In the genomic region with DNA sequence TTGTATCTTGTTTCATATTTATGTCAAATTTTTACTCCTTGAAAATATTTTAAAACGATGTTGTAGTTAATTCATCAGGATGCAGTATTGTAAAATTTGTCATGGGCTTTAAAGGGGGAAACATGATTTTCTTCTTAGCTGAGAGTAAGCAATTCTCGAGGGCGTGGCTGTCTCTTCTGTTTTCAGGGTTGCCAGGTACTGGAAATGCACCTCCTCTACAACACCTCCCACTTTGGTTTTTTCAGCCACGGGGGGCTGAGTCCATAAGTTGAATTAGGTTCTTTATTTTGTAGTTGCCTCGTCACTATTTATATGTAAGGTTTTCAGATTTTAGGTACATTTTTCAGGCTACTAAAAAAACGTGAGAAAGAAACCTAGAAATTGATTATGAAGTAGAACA, we compare ENCODE assay signal across 16 cellular contexts.
A peak's percentile ranks its signal among the peaks of the same experiment; 100 is the strongest.
DNase-seq lines count a peak whose midpoint lies in the region; ATAC-seq and TF ChIP-seq lines count a peak whose summit lies in the region.
"Had no signal": no experiment of that assay in that cellular context is flagged by ENCODE, and none has a peak within 500 bp of the region (broad histone marks: within the 10 kb centered on the region; RNA-seq: fewer than 3 reads in every experiment).

No MANE protein-coding gene starts in this region.

- no peaks in the 10 kb centered on the region for H3K9me3 Mint-ChIP-seq in activated T-cell treated with anti-CD3 and anti-CD28 coated beads, Interleukin-2, amount 50 U/mL, for 24 hours
- no peaks in the 10 kb centered on the region for H3K9me3 Mint-ChIP-seq in effector memory CD8-positive, alpha-beta T cell
- H3K9me3 Mint-ChIP-seq: endodermal cell, T-cell had no signal

- DNase-seq in activated T-cell treated with anti-CD3 and anti-CD28 coated beads, Interleukin-2, amount 50 U/mL, for 24 hours: no peak
- no peak for DNase-seq in activated T-cell treated with anti-CD3 and anti-CD28 coated beads, Interleukin-2, amount 50 U/mL, for 1 hour
- DNase-seq in NAMALWA (ENCODE audit: low spot score): peak; percentile 58
- DNase-seq in effector memory CD8-positive, alpha-beta T cell: peak in 1 of 3 experiments; percentile 13
- DNase-seq in mucosa of gallbladder (ENCODE audit: low spot score): no peak
- no peak for DNase-seq in adrenal gland
- DNase-seq: activated CD8-positive, alpha-beta memory T cell treated with anti-CD3 and anti-CD28 coated beads for 24 hours; amygdala; NCI-H2029; retina; stimulated activated naive CD8-positive, alpha-beta T cell treated with anti-CD3 and anti-CD28 coated beads, Interleukin-15, Interleukin-2, amounts not matched to agents 100 U/mL and 50 U/mL, for 24 hours; transverse colon had no signal

- H3K4me3 ChIP-seq in skeletal muscle satellite cell (ENCODE audit: low read length): no peak overlapping the region
- no peak overlapping the region for H3K4me3 ChIP-seq in adrenal gland
- H3K4me3 ChIP-seq: transverse colon had no signal

- peak overlapping the region; percentile 50 for H3K27ac Mint-ChIP-seq in activated T-cell treated with anti-CD3 and anti-CD28 coated beads, Interleukin-2, amount 50 U/mL, for 24 hours
- peak overlapping the region; percentile 44 to 54 for H3K27ac Mint-ChIP-seq in effector memory CD8-positive, alpha-beta T cell

- H3K4me1 ChIP-seq in skeletal muscle satellite cell (ENCODE audit: control insufficient read depth, insufficient read depth, low read length) (peaks cover 50% of the 10 kb centered on the region), adrenal gland (replicated peaks in 1 of 2) (peaks cover 26 to 51% of the 10 kb centered on the region in 2 donors)

- H3K9me3 ChIP-seq in skeletal muscle satellite cell (replicated peaks; ENCODE audit: low read length) (no peaks in the 10 kb centered on the region), adrenal gland (replicated peaks in 1 of 3) (no peaks in the 10 kb centered on the region)
- H3K9me3 ChIP-seq: transverse colon had no signal

- intact Hi-C loops in adrenal gland (cut with DNase I): no loop called here

- H3K36me3 Mint-ChIP-seq in activated T-cell treated with anti-CD3 and anti-CD28 coated beads, Interleukin-2, amount 50 U/mL, for 24 hours (ENCODE audit: low read depth): peaks cover 66% of the 10 kb centered on the region
- H3K36me3 Mint-ChIP-seq in effector memory CD8-positive, alpha-beta T cell (ENCODE audit: insufficient read depth): peaks cover 60% of the 10 kb centered on the region

- peak overlapping the region; percentile 63 for H3K4me2 ChIP-seq in skeletal muscle satellite cell (ENCODE audit: low read length)

- peak; percentile 53 for ATAC-seq in effector memory CD8-positive, alpha-beta T cell (replicated peaks)
- no peak for ATAC-seq in HG03520 (IDR thresholded peaks at IDR 0.05; ENCODE audit: unreplicated experiment)
- ATAC-seq: stimulated activated naive CD8-positive, alpha-beta T cell treated with anti-CD3 and anti-CD28 coated beads, Interleukin-15, Interleukin-2, amounts not matched to agents 100 U/mL and 50 U/mL, for 24 hours had no signal

- 75 to 81% (median 78%) methylated on average over 6 of the region's 6 CpGs for WGBS in adrenal gland, 4 donors

- no peak for TF ChIP-seq POLR2A in adrenal gland (IDR thresholded peaks at IDR 0.05)

- peaks cover 90% of the 10 kb centered on the region for H3K4me1 Mint-ChIP-seq in activated T-cell treated with anti-CD3 and anti-CD28 coated beads, Interleukin-2, amount 50 U/mL, for 24 hours (ENCODE audit: low read depth)
- H3K4me1 Mint-ChIP-seq in effector memory CD8-positive, alpha-beta T cell (ENCODE audit: low read depth in 2 of 2): peaks cover 62 to 73% of the 10 kb centered on the region in 2 donors

- H3K36me3 ChIP-seq in skeletal muscle satellite cell (ENCODE audit: insufficient read depth, low read length): peaks cover 6% of the 10 kb centered on the region
- H3K36me3 ChIP-seq in adrenal gland (replicated peaks in 1 of 2): no peaks in the 10 kb centered on the region
- H3K36me3 ChIP-seq: transverse colon had no signal

- H3K27ac ChIP-seq in adrenal gland: no peak overlapping the region
- H3K27ac ChIP-seq: transverse colon had no signal

- H3K4me3 Mint-ChIP-seq in activated T-cell treated with anti-CD3 and anti-CD28 coated beads, Interleukin-2, amount 50 U/mL, for 24 hours: no peak overlapping the region
- H3K4me3 Mint-ChIP-seq in effector memory CD8-positive, alpha-beta T cell: peak overlapping the region in 1 of 2 donors; percentile 46
- H3K4me3 Mint-ChIP-seq: endodermal cell had no signal

- no peaks in the 10 kb centered on the region for H3K27me3 Mint-ChIP-seq in activated T-cell treated with anti-CD3 and anti-CD28 coated beads, Interleukin-2, amount 50 U/mL, for 24 hours
- H3K27me3 Mint-ChIP-seq in effector memory CD8-positive, alpha-beta T cell: no peaks in the 10 kb centered on the region
- H3K27me3 Mint-ChIP-seq: T-cell had no signal

- no peak for TF ChIP-seq CTCF in adrenal gland (IDR thresholded peaks at IDR 0.05)

- no peak overlapping the region for H3K9ac ChIP-seq in skeletal muscle satellite cell (ENCODE audit: low read depth, low read length)

- H3K27me3 ChIP-seq in skeletal muscle satellite cell (ENCODE audit: control insufficient read depth, insufficient read depth, low read length) (no peaks in the 10 kb centered on the region), adrenal gland (no peaks in the 10 kb centered on the region)
- H3K27me3 ChIP-seq: transverse colon had no signal
